20 cellular contexts compared by ENCODE assay signal in genomic region chr7:120615703-120616102, GRCh38.
A peak's percentile ranks its signal among the peaks of the same experiment; 100 is the strongest.
DNase-seq lines count a peak whose midpoint lies in the region; ATAC-seq lines count a peak whose summit lies in the region.
"Had no signal": no experiment of that assay in that cellular context is flagged by ENCODE, and none has a peak within 500 bp of the region (broad histone marks: within the 10 kb centered on the region; RNA-seq: fewer than 3 reads in every experiment).

No MANE protein-coding gene starts in this region.

- DNase-seq in dedifferentiated amniotic fluid mesenchymal stem cell (ENCODE audit: extremely low spot score), result no peak
- no peak for DNase-seq in NCI-H345 treated with DMSO at 0.1 percent for 48 hours (lab: John Stamatoyannopoulos, UW; ENCODE audit: unreplicated experiment)
- no peak for DNase-seq in amygdala (lab: John Stamatoyannopoulos, UW)
- DNase-seq: ACHN; activated CD4-positive, alpha-beta T cell treated with anti-CD3 and anti-CD28 coated beads, Interleukin-2, amount 10 ng/mL, durations not matched to agents 24 days and 14 days; activated T-cell treated with anti-CD3 and anti-CD28 coated beads, Interleukin-2, amount 50 U/mL, for 1 hour; CD4-positive, CD25-positive, alpha-beta regulatory T cell; DMS79; esophagus squamous epithelium; glutamatergic neuron; lower lobe of right lung; NCI-H1930; pancreas; stimulated activated CD4-positive, alpha-beta T cell treated with anti-CD3 and anti-CD28 coated beads, Interleukin-4, amount 100 ng/mL, for 1 hour; stimulated activated CD8-positive, alpha-beta memory T cell treated with anti-CD3 and anti-CD28 coated beads, Interleukin-4, amount 100 ng/mL, for 48 hours had no signal

- peak; percentile 74 for ATAC-seq in GM18498 (IDR thresholded peaks at IDR 0.05; ENCODE audit: unreplicated experiment)
- ATAC-seq in GM19351 (IDR thresholded peaks at IDR 0.05; ENCODE audit: unreplicated experiment), result peak; percentile 73
- ATAC-seq in HG02678 (IDR thresholded peaks at IDR 0.05; ENCODE audit: unreplicated experiment), result peak; percentile 75
- peak; percentile 70 for ATAC-seq in HG03521 (IDR thresholded peaks at IDR 0.05; ENCODE audit: unreplicated experiment)
- no peak for ATAC-seq in HG03457 (IDR thresholded peaks at IDR 0.05; ENCODE audit: unreplicated experiment)
- ATAC-seq: lower lobe of right lung, pancreas had no signal
